In the genomic region with DNA sequence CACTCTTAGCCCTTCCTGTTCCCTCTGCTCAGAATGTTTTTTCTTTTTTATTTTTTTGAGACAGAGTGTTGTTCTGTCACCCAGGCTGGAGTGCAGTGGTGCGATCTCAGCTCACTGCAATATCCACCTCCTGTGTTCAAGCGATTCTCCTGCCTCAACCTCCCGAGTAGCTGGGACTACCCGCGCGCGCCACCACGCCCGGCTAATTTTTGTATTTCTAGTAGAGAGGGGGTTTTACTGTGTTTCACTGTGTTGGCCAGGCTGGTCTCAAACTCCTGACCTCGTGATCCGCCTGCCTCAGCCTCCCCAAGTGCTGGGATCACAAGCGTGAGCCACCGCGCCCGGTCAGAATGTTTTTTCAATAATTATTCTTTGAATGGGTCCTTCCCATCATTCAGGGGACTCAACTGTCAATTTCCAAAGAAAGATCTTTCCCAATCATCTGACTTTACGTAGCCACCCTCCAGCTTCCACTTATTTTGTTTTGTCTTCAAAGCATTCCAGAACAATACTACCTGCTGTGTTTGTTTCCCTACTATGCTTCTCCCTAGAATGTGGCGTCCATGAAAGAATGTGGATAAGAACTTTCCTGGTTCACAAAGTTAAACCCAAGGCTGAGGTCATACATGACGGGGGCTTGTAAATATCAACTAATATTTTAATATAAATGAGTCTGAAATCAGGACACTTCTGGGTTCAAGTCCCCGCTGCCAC, we compare ENCODE assay signal across 2 cellular contexts.
TF ChIP-seq lines count a peak whose summit lies in the region.

No MANE protein-coding gene starts in this region.

TF ChIP-seq in H1, 55 proteins besides CTCF, POLR2A, EP300 and RAD21:
- TF ChIP-seq YY1 (IDR thresholded peaks at IDR 0.05; ENCODE audit: low read depth, low read length) (no peak), TEAD4 (IDR thresholded peaks at IDR 0.05; ENCODE audit: low read depth, low read length) (peak; percentile 55; the same call in 1 of the 2 replicates)

TF ChIP-seq in neural cell, 6 proteins besides CTCF, POLR2A, EP300 and RAD21:
- TF ChIP-seq POLR2AphosphoS5 (IDR thresholded peaks at IDR 0.05) (no peak), TAF1 (IDR thresholded peaks at IDR 0.05; ENCODE audit: low read depth) (no peak), SMC3 (conservative IDR thresholded peaks at IDR 0.05; ENCODE audit: poor library complexity) (no peak), MXI1 (conservative IDR thresholded peaks at IDR 0.05; ENCODE audit: poor library complexity, severe bottlenecking) (no peak), EZH2 (IDR thresholded peaks at IDR 0.05; ENCODE audit: borderline replicate concordance, insufficient read depth, low read length, poor library complexity, severe bottlenecking) (no peak)
- TF ChIP-seq, protein P1, sequence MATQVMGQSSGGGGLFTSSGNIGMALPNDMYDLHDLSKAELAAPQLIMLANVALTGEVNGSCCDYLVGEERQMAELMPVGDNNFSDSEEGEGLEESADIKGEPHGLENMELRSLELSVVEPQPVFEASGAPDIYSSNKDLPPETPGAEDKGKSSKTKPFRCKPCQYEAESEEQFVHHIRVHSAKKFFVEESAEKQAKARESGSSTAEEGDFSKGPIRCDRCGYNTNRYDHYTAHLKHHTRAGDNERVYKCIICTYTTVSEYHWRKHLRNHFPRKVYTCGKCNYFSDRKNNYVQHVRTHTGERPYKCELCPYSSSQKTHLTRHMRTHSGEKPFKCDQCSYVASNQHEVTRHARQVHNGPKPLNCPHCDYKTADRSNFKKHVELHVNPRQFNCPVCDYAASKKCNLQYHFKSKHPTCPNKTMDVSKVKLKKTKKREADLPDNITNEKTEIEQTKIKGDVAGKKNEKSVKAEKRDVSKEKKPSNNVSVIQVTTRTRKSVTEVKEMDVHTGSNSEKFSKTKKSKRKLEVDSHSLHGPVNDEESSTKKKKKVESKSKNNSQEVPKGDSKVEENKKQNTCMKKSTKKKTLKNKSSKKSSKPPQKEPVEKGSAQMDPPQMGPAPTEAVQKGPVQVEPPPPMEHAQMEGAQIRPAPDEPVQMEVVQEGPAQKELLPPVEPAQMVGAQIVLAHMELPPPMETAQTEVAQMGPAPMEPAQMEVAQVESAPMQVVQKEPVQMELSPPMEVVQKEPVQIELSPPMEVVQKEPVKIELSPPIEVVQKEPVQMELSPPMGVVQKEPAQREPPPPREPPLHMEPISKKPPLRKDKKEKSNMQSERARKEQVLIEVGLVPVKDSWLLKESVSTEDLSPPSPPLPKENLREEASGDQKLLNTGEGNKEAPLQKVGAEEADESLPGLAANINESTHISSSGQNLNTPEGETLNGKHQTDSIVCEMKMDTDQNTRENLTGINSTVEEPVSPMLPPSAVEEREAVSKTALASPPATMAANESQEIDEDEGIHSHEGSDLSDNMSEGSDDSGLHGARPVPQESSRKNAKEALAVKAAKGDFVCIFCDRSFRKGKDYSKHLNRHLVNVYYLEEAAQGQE (IDR thresholded peaks at IDR 0.05; ENCODE audit: borderline replicate concordance), result no peak
TF ChIP-seq in neural cell: peak in this region for 0.
